28 cellular contexts compared by ENCODE assay signal in genomic region chr22:42873361-42873760, GRCh38. TPM values are rescaled to one million over a fixed set of nuclear protein-coding genes. Genes with fewer than 3 reads are reported as not detected.
DNase-seq lines count a peak whose midpoint lies in the region; ATAC-seq and TF ChIP-seq lines count a peak whose summit lies in the region.
"Had no signal": no experiment of that assay in that cellular context is flagged by ENCODE, and none has a peak within 500 bp of the region (broad histone marks: within the 10 kb centered on the region; RNA-seq: fewer than 3 reads in every experiment).

No MANE protein-coding gene starts in this region.

- no peak for ATAC-seq in psoas muscle
- no peak for ATAC-seq in HG02763 (IDR thresholded peaks at IDR 0.05; ENCODE audit: unreplicated experiment)
- ATAC-seq in GM21390 (IDR thresholded peaks at IDR 0.05; ENCODE audit: unreplicated experiment) = no peak
- no peak for ATAC-seq in HG02571 (IDR thresholded peaks at IDR 0.05; ENCODE audit: unreplicated experiment)
- ATAC-seq: activated naive CD8-positive, alpha-beta T cell treated with anti-CD3 and anti-CD28 coated beads, Interleukin-2, amount 50 U/mL, for 24 hours; heart right ventricle; left ventricle myocardium superior; right lobe of liver had no signal

- no peaks in the 10 kb centered on the region for H3K27me3 ChIP-seq in psoas muscle (ENCODE audit: insufficient read depth in 3 of 3, low read length in 2 of 3)
- H3K27me3 ChIP-seq: dorsolateral prefrontal cortex, heart right ventricle, neural progenitor cell, right lobe of liver had no signal

- peak overlapping the region; percentile 37 for H3K27ac ChIP-seq in psoas muscle
- H3K27ac ChIP-seq: heart right ventricle, neural progenitor cell, PC-9, right lobe of liver, VCaP had no signal

- no peaks in the 10 kb centered on the region for H3K9me3 Mint-ChIP-seq in CD14-positive monocyte
- no peaks in the 10 kb centered on the region for H3K9me3 Mint-ChIP-seq in HFFc6
- no peaks in the 10 kb centered on the region for H3K9me3 Mint-ChIP-seq in brain
- H3K9me3 Mint-ChIP-seq: activated naive CD8-positive, alpha-beta T cell treated with anti-CD3 and anti-CD28 coated beads, Interleukin-2, amount 50 U/mL, for 24 hours; neural progenitor cell; T-helper 2 cell treated with Interferon-gamma antibody and Interleukin-4, amounts not matched to agents 5 μg/mL and 100 μg/mL, for 36 hours; type B pancreatic cell had no signal

- H3K9me3 ChIP-seq in psoas muscle = no peaks in the 10 kb centered on the region
- H3K9me3 ChIP-seq: heart right ventricle, right lobe of liver had no signal

- intact Hi-C loops in CD14-positive monocyte (cut with micrococcal nuclease) = no loop called here
- intact Hi-C loops in psoas muscle (cut with DNase I) = no loop called here

- DNase-seq in CD14-positive monocyte (ENCODE audit: low spot score) = no peak
- no peak for DNase-seq in HFFc6
- no peak for DNase-seq in psoas muscle
- DNase-seq: activated CD4-positive, alpha-beta T cell treated with anti-CD3 and anti-CD28 coated beads for 4 hours; activated gamma-delta T cell treated with Interleukin-2 at 50 U/mL for 16 hours; activated naive CD8-positive, alpha-beta T cell treated with anti-CD3 and anti-CD28 coated beads, Interleukin-2, amount 50 U/mL, for 24 hours; C1 segment of cervical spinal cord; COR-L47; dorsolateral prefrontal cortex; foreskin melanocyte; GF-D8; heart right ventricle; kidney; left ventricle myocardium superior; NCI-H187 treated with DMSO at 0.1 percent for 48 hours; NCI-H524; PC-9; SHP77 treated with DMSO at 0.1 percent for 48 hours; stimulated activated CD4-positive, alpha-beta T cell treated with anti-CD3 and anti-CD28 coated beads, Interleukin-4, amount 100 ng/mL, for 1 hour had no signal

- H3K4me1 Mint-ChIP-seq in CD14-positive monocyte (no peaks in the 10 kb centered on the region), HFFc6 (ENCODE audit: low read depth) (no peaks in the 10 kb centered on the region; the same call in 1 of the 2 replicates), brain (peaks cover 26% of the 10 kb centered on the region)
- H3K4me1 Mint-ChIP-seq: activated naive CD8-positive, alpha-beta T cell treated with anti-CD3 and anti-CD28 coated beads, Interleukin-2, amount 50 U/mL, for 24 hours; neural progenitor cell had no signal

- H3K27ac Mint-ChIP-seq in CD14-positive monocyte (peak overlapping the region in 4 of 7 donors; percentile 26 to 83 (median 58)), HFFc6 (peak overlapping the region; percentile 33; the same call in 1 of the 2 replicates), brain (peak overlapping the region in 4 of 5 experiments; percentile 45 to 79 (median 65))
- H3K27ac Mint-ChIP-seq: activated naive CD8-positive, alpha-beta T cell treated with anti-CD3 and anti-CD28 coated beads, Interleukin-2, amount 50 U/mL, for 24 hours; neural progenitor cell; T-helper 2 cell treated with Interferon-gamma antibody and Interleukin-4, amounts not matched to agents 5 μg/mL and 100 μg/mL, for 36 hours; type B pancreatic cell had no signal

- no peak overlapping the region for H3K4me3 ChIP-seq in psoas muscle
- H3K4me3 ChIP-seq: dorsolateral prefrontal cortex, heart right ventricle, neural progenitor cell, PC-9, right lobe of liver had no signal

- peaks cover 2 to 89% of the 10 kb centered on the region in 2 donors for H3K36me3 ChIP-seq in psoas muscle (ENCODE audit: insufficient read depth in 1 of 2, low read depth in 1 of 2)
- H3K36me3 ChIP-seq: neural progenitor cell had no signal

- TF ChIP-seq CTCF in CD14-positive monocyte (IDR thresholded peaks at IDR 0.05) = no peak
- no peak for TF ChIP-seq CTCF in HFFc6 (IDR thresholded peaks at IDR 0.05)
- TF ChIP-seq CTCF in brain (conservative IDR thresholded peaks at IDR 0.05) = no peak
- TF ChIP-seq CTCF in psoas muscle (IDR thresholded peaks at IDR 0.05) = no peak

- H3K36me3 Mint-ChIP-seq in CD14-positive monocyte (peaks cover 80 to 100% of the 10 kb centered on the region in 2 donors), HFFc6 (ENCODE audit: low read depth) (peaks cover 18% of the 10 kb centered on the region; the same call in 1 of the 2 replicates), brain (peaks cover 28% of the 10 kb centered on the region)
- H3K36me3 Mint-ChIP-seq: type B pancreatic cell had no signal

- peaks cover 40% of the 10 kb centered on the region for H3K4me1 ChIP-seq in psoas muscle
- H3K4me1 ChIP-seq: neural progenitor cell had no signal

- H3K27me3 Mint-ChIP-seq in CD14-positive monocyte (ENCODE audit: low read depth in 3 of 3) (peaks cover 0 to 2% (median 0%) of the 10 kb centered on the region in 3 donors), HFFc6 (ENCODE audit: insufficient read depth) (peaks cover 1% of the 10 kb centered on the region; the same call in 1 of the 2 replicates), brain (no peaks in the 10 kb centered on the region)
- H3K27me3 Mint-ChIP-seq: activated naive CD8-positive, alpha-beta T cell treated with anti-CD3 and anti-CD28 coated beads, Interleukin-2, amount 50 U/mL, for 24 hours; type B pancreatic cell had no signal

- H3K4me3 Mint-ChIP-seq in CD14-positive monocyte (no peak overlapping the region), HFFc6 (no peak overlapping the region), brain (no peak overlapping the region)
- H3K4me3 Mint-ChIP-seq: activated naive CD8-positive, alpha-beta T cell treated with anti-CD3 and anti-CD28 coated beads, Interleukin-2, amount 50 U/mL, for 24 hours; neural progenitor cell; T-helper 2 cell treated with Interferon-gamma antibody and Interleukin-4, amounts not matched to agents 5 μg/mL and 100 μg/mL, for 36 hours; type B pancreatic cell had no signal

RNA-seq across cellular contexts. Expression of gene ARFGAP3, which starts 16.3 kb away (rescaled TPM):
- polyA plus RNA-seq in CD14-positive monocyte (10 to 100 TPM; 34.8 to 38.7 TPM), brain (ENCODE audit: insufficient read depth, low read depth, low replicate concordance) (35.7 TPM), psoas muscle (10 to 100 TPM; 18.4 to 25.0 (median 20.1) TPM)
- 10 to 100 TPM; 62.6 to 77.7 (median 66.8) TPM for total RNA-seq in HFFc6 (2021; fragmentation: NEBNext Ultra II Directional; extraction: Animal tissue kit (Norgen Biotek cat#: 25700))
- 10 to 100 TPM; 19.7 to 36.1 (median 25.8) TPM for total RNA-seq in psoas muscle
